ENCODE assay signal across 1 cellular context in genomic region chr11:20594274-20595061, GRCh38.
TF ChIP-seq lines count a peak whose summit lies in the region.

No MANE protein-coding gene starts in this region.

TF ChIP-seq in WTC11, 78 proteins besides CTCF, POLR2A, EP300 and RAD21 (continued from another document):
- TF ChIP-seq PRDM15 (CRISPR knock-in tag; IDR thresholded peaks at IDR 0.05), result no peak
- TF ChIP-seq, protein P1, sequence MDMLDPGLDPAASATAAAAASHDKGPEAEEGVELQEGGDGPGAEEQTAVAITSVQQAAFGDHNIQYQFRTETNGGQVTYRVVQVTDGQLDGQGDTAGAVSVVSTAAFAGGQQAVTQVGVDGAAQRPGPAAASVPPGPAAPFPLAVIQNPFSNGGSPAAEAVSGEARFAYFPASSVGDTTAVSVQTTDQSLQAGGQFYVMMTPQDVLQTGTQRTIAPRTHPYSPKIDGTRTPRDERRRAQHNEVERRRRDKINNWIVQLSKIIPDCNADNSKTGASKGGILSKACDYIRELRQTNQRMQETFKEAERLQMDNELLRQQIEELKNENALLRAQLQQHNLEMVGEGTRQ (CRISPR knock-in tag; IDR thresholded peaks at IDR 0.05), result no peak
